In genomic region chr11:46338988-46339666, GRCh38 we compare ENCODE assay signal across 9 cellular contexts.
DNase-seq lines count a peak whose midpoint lies in the region; ATAC-seq and TF ChIP-seq lines count a peak whose summit lies in the region.
"Had no signal": no experiment of that assay in that cellular context is flagged by ENCODE, and none has a peak within 500 bp of the region (broad histone marks: within the 10 kb centered on the region; RNA-seq: fewer than 3 reads in every experiment).

No MANE protein-coding gene starts in this region.

- DNase-seq in EH (ENCODE audit: low read depth) (peak; percentile 73), NCI-H526 treated with DMSO at 0.1 percent for 48 hours (lab: John Stamatoyannopoulos, UW) (peak; percentile 100), fibroblast of gingiva (ENCODE audit: low read depth) (peak; percentile 76), NCI-H446 treated with DMSO at 0.1 percent for 48 hours (lab: John Stamatoyannopoulos, UW) (no peak)
- DNase-seq in effector CD4-positive, alpha-beta T cell, result no peak
- no peak for DNase-seq in stimulated activated naive B cell treated with anti-CD40 and anti-IgM and Interleukin-4, amounts not matched to agents 10 μg/mL and 1 μg/mL and 100 μg/mL, for 72 hours

- H3K4me1 ChIP-seq in neutrophil (ENCODE audit: control insufficient read depth in 1 of 2, insufficient read depth in 1 of 2, low read depth in 1 of 2, low read length in 1 of 2), result peaks cover 99 to 100% of the 10 kb centered on the region in 2 experiments

- H3K9me3 ChIP-seq in neutrophil, result no peaks in the 10 kb centered on the region

- peaks cover 3 to 5% of the 10 kb centered on the region in 2 donors for H3K4me1 Mint-ChIP-seq in stimulated activated naive B cell treated with anti-CD40 and anti-IgM and Interleukin-4, amounts not matched to agents 10 μg/mL and 1 μg/mL and 100 μg/mL, for 72 hours

- H3K27ac ChIP-seq in neutrophil, result peak overlapping the region; percentile 52

- no peaks in the 10 kb centered on the region for H3K36me3 ChIP-seq in neutrophil

- H3K27me3 Mint-ChIP-seq in stimulated activated naive B cell treated with anti-CD40 and anti-IgM and Interleukin-4, amounts not matched to agents 10 μg/mL and 1 μg/mL and 100 μg/mL, for 72 hours, result peaks cover 47 to 49% of the 10 kb centered on the region in 2 donors

- H3K4me3 ChIP-seq in neutrophil (ENCODE audit: low read depth in 1 of 2, low read length in 1 of 2), result peak overlapping the region in 1 of 2 experiments; percentile 20

- TF ChIP-seq CTCF in neutrophil (IDR thresholded peaks at IDR 0.05), result no peak

- H3K9me3 Mint-ChIP-seq in stimulated activated naive B cell treated with anti-CD40 and anti-IgM and Interleukin-4, amounts not matched to agents 10 μg/mL and 1 μg/mL and 100 μg/mL, for 72 hours, result no peaks in the 10 kb centered on the region

- no peak overlapping the region for H3K4me3 Mint-ChIP-seq in stimulated activated naive B cell treated with anti-CD40 and anti-IgM and Interleukin-4, amounts not matched to agents 10 μg/mL and 1 μg/mL and 100 μg/mL, for 72 hours

- H3K27me3 ChIP-seq in neutrophil, result peaks cover 1% of the 10 kb centered on the region

- ATAC-seq in GM21825 (IDR thresholded peaks at IDR 0.05; ENCODE audit: unreplicated experiment), result no peak
- ATAC-seq in stimulated activated naive B cell treated with anti-CD40 and anti-IgM and Interleukin-4, amounts not matched to agents 10 μg/mL and 1 μg/mL and 100 μg/mL, for 72 hours (replicated peaks), result no peak
- ATAC-seq: Panc1 had no signal

- H3K27ac Mint-ChIP-seq in stimulated activated naive B cell treated with anti-CD40 and anti-IgM and Interleukin-4, amounts not matched to agents 10 μg/mL and 1 μg/mL and 100 μg/mL, for 72 hours, result no peak overlapping the region

- no peaks in the 10 kb centered on the region for H3K36me3 Mint-ChIP-seq in stimulated activated naive B cell treated with anti-CD40 and anti-IgM and Interleukin-4, amounts not matched to agents 10 μg/mL and 1 μg/mL and 100 μg/mL, for 72 hours

Comparison
In these comparisons a context has a peak if more than half of its experiments do, and no peak if none do; other contexts are left out.
1. DNase-seq: peak in EH (single experiment), NCI-H526 treated with DMSO at 0.1 percent for 48 hours (single experiment) and fibroblast of gingiva (single experiment); none in effector CD4-positive, alpha-beta T cell (single experiment), stimulated activated naive B cell treated with anti-CD40 and anti-IgM and Interleukin-4, amounts not matched to agents 10 μg/mL and 1 μg/mL and 100 μg/mL, for 72 hours (single experiment) and NCI-H446 treated with DMSO at 0.1 percent for 48 hours (single experiment).